ENCODE assay signal across 13 cellular contexts in genomic region chr4:52103314-52103713, GRCh38. TPM values are rescaled to one million over a fixed set of nuclear protein-coding genes. Genes with fewer than 3 reads are reported as not detected.
DNase-seq lines count a peak whose midpoint lies in the region; ATAC-seq and TF ChIP-seq lines count a peak whose summit lies in the region.
"Had no signal": no experiment of that assay in that cellular context is flagged by ENCODE, and none has a peak within 500 bp of the region (broad histone marks: within the 10 kb centered on the region; RNA-seq: fewer than 3 reads in every experiment).

No MANE protein-coding gene starts in this region.

- H3K4me3 ChIP-seq in NT2/D1 (ENCODE audit: insufficient read length, low read depth) (no peak overlapping the region), fibroblast of lung (replicated peaks in 1 of 4; ENCODE audit: control extremely low read depth in 1 of 4, insufficient read depth in 1 of 4, low read depth in 3 of 4, low read length in 4 of 4) (no peak overlapping the region), HAP-1 (no peak overlapping the region)
- H3K4me3 ChIP-seq: adrenal gland, BLaER1, right atrium auricular region had no signal

- H3K36me3 ChIP-seq in NT2/D1 (ENCODE audit: insufficient read depth, insufficient read length, low read length) (no peaks in the 10 kb centered on the region), fibroblast of lung (ENCODE audit: control insufficient read depth, insufficient read depth, low read length) (no peaks in the 10 kb centered on the region), HAP-1 (replicated peaks) (no peaks in the 10 kb centered on the region)
- H3K36me3 ChIP-seq: adrenal gland, BLaER1, right atrium auricular region had no signal

- intact Hi-C loops in sciatic nerve (cut with DNase I), result no loop called here

- H3K4me1 ChIP-seq in NT2/D1 (ENCODE audit: insufficient read depth, insufficient read length) (no peaks in the 10 kb centered on the region), fibroblast of lung (ENCODE audit: control insufficient read depth, extremely low read depth, insufficient read depth, low read length) (no peaks in the 10 kb centered on the region), HAP-1 (no peaks in the 10 kb centered on the region)
- H3K4me1 ChIP-seq: adrenal gland, BLaER1, right atrium auricular region had no signal

- H3K27me3 ChIP-seq in NT2/D1 (ENCODE audit: insufficient read depth, insufficient read length) (no peaks in the 10 kb centered on the region), fibroblast of lung (ENCODE audit: control insufficient read depth, insufficient read depth, low read length) (no peaks in the 10 kb centered on the region), HAP-1 (ENCODE audit: low read depth) (no peaks in the 10 kb centered on the region)
- H3K27me3 ChIP-seq: adrenal gland, BLaER1, right atrium auricular region had no signal

- no peak overlapping the region for H3K9ac ChIP-seq in NT2/D1 (ENCODE audit: insufficient read length, low read depth)
- H3K9ac ChIP-seq in fibroblast of lung (ENCODE audit: insufficient read depth, low read length), result no peak overlapping the region
- H3K9ac ChIP-seq: BLaER1 had no signal

- H4K20me1 ChIP-seq in fibroblast of lung (ENCODE audit: control insufficient read depth, extremely low read depth, insufficient read depth, low read length), result no peaks in the 10 kb centered on the region
- H4K20me1 ChIP-seq: BLaER1 had no signal

- ATAC-seq in sciatic nerve (peak; percentile 41), HG02852 (IDR thresholded peaks at IDR 0.05; ENCODE audit: unreplicated experiment) (no peak)
- ATAC-seq: stimulated activated memory B cell treated with anti-CD40 and anti-IgM and Interleukin-4, amounts not matched to agents 10 μg/mL and 1 μg/mL and 100 μg/mL, for 72 hours had no signal

- H3K79me2 ChIP-seq in fibroblast of lung (ENCODE audit: control insufficient read depth, insufficient read depth, low read length), result no peaks in the 10 kb centered on the region

- DNase-seq in NCI-H2171 treated with DMSO at 0.1 percent for 48 hours (lab: John Stamatoyannopoulos, UW) (peak; percentile 56), NCI-H2171 (lab: John Stamatoyannopoulos, UW) (no peak), NT2/D1 (ENCODE audit: low read depth, low spot score) (peak; percentile 13), fibroblast of lung (ENCODE audit: low read depth in 2 of 2) (peak in 1 of 2 donors; percentile 19), sciatic nerve (ENCODE audit: low spot score) (no peak), HAP-1 (ENCODE audit: low spot score in 2 of 2) (no peak)
- DNase-seq in stimulated activated CD4-positive, alpha-beta T cell treated with anti-CD3 and anti-CD28 coated beads, Interleukin-2, amount 100 ng/mL, for 48 hours, result no peak
- DNase-seq: adrenal gland, NCI-H187 treated with DMSO at 0.1 percent for 48 hours had no signal

- in situ Hi-C loops in HAP-1 (cut with MboI; ENCODE audit: low sequenced_read_pairs), result no loop called here

- no peak overlapping the region for H3K4me2 ChIP-seq in fibroblast of lung (ENCODE audit: extremely low read depth, insufficient read depth, low read length)
- H3K4me2 ChIP-seq: BLaER1 had no signal

- no peak overlapping the region for H3K27ac ChIP-seq in fibroblast of lung (ENCODE audit: insufficient read depth, low read length)
- H3K27ac ChIP-seq: adrenal gland, BLaER1, right atrium auricular region had no signal

- no peak overlapping the region for H2AFZ ChIP-seq in fibroblast of lung (ENCODE audit: low read length)

- TF ChIP-seq CTCF in fibroblast of lung (conservative IDR thresholded peaks at IDR 0.05 in 1 of 2, IDR thresholded peaks at IDR 0.05 in 1 of 2; ENCODE audit: low read depth in 1 of 2, low read length in 2 of 2), result peak; percentile 13 to 41

- no peaks in the 10 kb centered on the region for H3K9me3 ChIP-seq in NT2/D1 (ENCODE audit: insufficient read depth, low read length)
- H3K9me3 ChIP-seq in fibroblast of lung (ENCODE audit: control insufficient read depth, insufficient read depth, low read depth, low read length), result no peaks in the 10 kb centered on the region
- no peaks in the 10 kb centered on the region for H3K9me3 ChIP-seq in HAP-1
- H3K9me3 ChIP-seq: adrenal gland, BLaER1, right atrium auricular region had no signal

RNA-seq across cellular contexts. Expression of gene SPATA18, which starts 52.2 kb away (rescaled TPM):
- total RNA-seq in fibroblast of lung (17.7 and 20.5 TPM in 2 replicates), sciatic nerve (10.8 TPM)
- 7.2 and 11.5 TPM in 2 replicates for polyA plus RNA-seq in fibroblast of lung
- polyA plus RNA-seq in fibroblast of lung (2012), result 4.8 and 9.7 TPM in 2 replicates
- 8.2 and 14.3 TPM in 2 replicates for polyA minus RNA-seq in fibroblast of lung (ENCODE audit: low replicate concordance)

Comparison
In these comparisons a context has a peak if more than half of its experiments do, and no peak if none do; other contexts are left out.
1. DNase-seq: peak in NCI-H2171 treated with DMSO at 0.1 percent for 48 hours (single experiment) and NT2/D1 (single experiment); none in NCI-H2171 (single experiment), sciatic nerve (single experiment), HAP-1 (0 of 2) and stimulated activated CD4-positive, alpha-beta T cell treated with anti-CD3 and anti-CD28 coated beads, Interleukin-2, amount 100 ng/mL, for 48 hours (0 of 2).